11 cellular contexts compared by ENCODE assay signal in the genomic region with DNA sequence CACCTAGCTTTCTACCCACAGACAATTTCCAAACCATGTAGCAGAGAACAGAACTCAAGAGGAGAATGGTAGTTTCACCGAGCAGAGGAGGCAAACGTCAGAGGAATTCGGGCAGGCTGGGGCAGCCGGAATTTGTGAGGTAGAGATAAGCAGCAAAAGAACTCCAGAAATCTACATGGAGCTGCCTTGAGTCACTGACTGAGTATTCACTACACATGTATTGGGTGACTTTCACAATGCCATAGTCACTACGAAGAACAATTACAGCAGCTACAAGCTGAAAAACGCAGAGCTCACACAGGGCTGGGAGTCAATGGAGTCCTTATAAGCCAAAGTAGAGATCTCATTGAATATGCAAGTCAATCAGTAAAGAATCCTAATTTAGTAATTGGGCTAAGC. TPM values are rescaled to one million over a fixed set of nuclear protein-coding genes. Genes with fewer than 3 reads are reported as not detected.
A peak's percentile ranks its signal among the peaks of the same experiment; 100 is the strongest.
DNase-seq lines count a peak whose midpoint lies in the region; ATAC-seq and TF ChIP-seq lines count a peak whose summit lies in the region.
"Had no signal": no experiment of that assay in that cellular context is flagged by ENCODE, and none has a peak within 500 bp of the region (broad histone marks: within the 10 kb centered on the region; RNA-seq: fewer than 3 reads in every experiment).

No MANE protein-coding gene starts in this region.

- no peak overlapping the region for H3K4me3 Mint-ChIP-seq in activated CD4-positive, alpha-beta T cell treated with anti-CD3 and anti-CD28 coated beads, Interleukin-2, amount 10 ng/mL, durations not matched to agents 24 days and 14 days
- H3K4me3 Mint-ChIP-seq: B cell had no signal

- no peaks in the 10 kb centered on the region for H3K4me1 ChIP-seq in thoracic aorta (ENCODE audit: control insufficient read depth in 1 of 2, low read depth in 2 of 2)
- H3K4me1 ChIP-seq: uterus had no signal

- H3K36me3 ChIP-seq in brain microvascular endothelial cell (replicated peaks): no peaks in the 10 kb centered on the region
- no peaks in the 10 kb centered on the region for H3K36me3 ChIP-seq in thoracic aorta
- H3K36me3 ChIP-seq: gastrocnemius medialis, uterus had no signal

- no peaks in the 10 kb centered on the region for H3K9me3 ChIP-seq in thoracic aorta
- H3K9me3 ChIP-seq: gastrocnemius medialis, uterus had no signal

- in situ Hi-C loops in brain microvascular endothelial cell (cut with HindIII; ENCODE audit: low pct_ligation_motif_present, low sequenced_read_pairs): no loop called here

- H3K27ac ChIP-seq in brain microvascular endothelial cell (peak overlapping the region; percentile 80), thoracic aorta (peak overlapping the region in 1 of 2 donors; percentile 70)

- DNase-seq in activated CD4-positive, alpha-beta T cell treated with anti-CD3 and anti-CD28 coated beads, Interleukin-2, amount 10 ng/mL, durations not matched to agents 24 days and 14 days: no peak
- DNase-seq in activated CD4-positive, alpha-beta T cell treated with anti-CD3 and anti-CD28 coated beads, Interleukin-2, amount 50 U/mL, for 1 hour: no peak
- DNase-seq in brain microvascular endothelial cell: peak; percentile 93
- DNase-seq in hippocampal formation (lab: John Stamatoyannopoulos, UW): peak; percentile 7 to 25
- DNase-seq in thoracic aorta (ENCODE audit: low spot score): no peak
- no peak for DNase-seq in NCI-H82 (lab: John Stamatoyannopoulos, UW)
- DNase-seq: gastrocnemius medialis, uterus had no signal

- intact Hi-C loops in activated CD4-positive, alpha-beta T cell treated with anti-CD3 and anti-CD28 coated beads, Interleukin-2, amount 10 ng/mL, durations not matched to agents 24 days and 14 days (cut with micrococcal nuclease): loop anchor here (10.0 kb wide), 1 partner anchor 48 kb away; no protein-coding TSS in a partner anchor

- H3K27ac Mint-ChIP-seq in activated CD4-positive, alpha-beta T cell treated with anti-CD3 and anti-CD28 coated beads, Interleukin-2, amount 10 ng/mL, durations not matched to agents 24 days and 14 days: peak overlapping the region; percentile 59
- H3K27ac Mint-ChIP-seq: B cell had no signal

- H3K4me3 ChIP-seq in brain microvascular endothelial cell (ENCODE audit: low read depth, low read length): peak overlapping the region; percentile 10
- peak overlapping the region; percentile 46 for H3K4me3 ChIP-seq in thoracic aorta
- H3K4me3 ChIP-seq: gastrocnemius medialis, uterus had no signal

- no peak for TF ChIP-seq CTCF in brain microvascular endothelial cell (IDR thresholded peaks at IDR 0.05; ENCODE audit: low read depth, low read length, missing control alignments)
- no peak for TF ChIP-seq CTCF in thoracic aorta (IDR thresholded peaks at IDR 0.05)

- H3K27me3 ChIP-seq in brain microvascular endothelial cell (replicated peaks) (no peaks in the 10 kb centered on the region), thoracic aorta (replicated peaks; ENCODE audit: insufficient read depth) (no peaks in the 10 kb centered on the region)
- H3K27me3 ChIP-seq: gastrocnemius medialis, uterus had no signal

- H3K36me3 Mint-ChIP-seq in activated CD4-positive, alpha-beta T cell treated with anti-CD3 and anti-CD28 coated beads, Interleukin-2, amount 10 ng/mL, durations not matched to agents 24 days and 14 days (ENCODE audit: low read depth): peaks cover 40% of the 10 kb centered on the region

- H3K4me1 Mint-ChIP-seq in activated CD4-positive, alpha-beta T cell treated with anti-CD3 and anti-CD28 coated beads, Interleukin-2, amount 10 ng/mL, durations not matched to agents 24 days and 14 days: peaks cover 39% of the 10 kb centered on the region

- H3K27me3 Mint-ChIP-seq in activated CD4-positive, alpha-beta T cell treated with anti-CD3 and anti-CD28 coated beads, Interleukin-2, amount 10 ng/mL, durations not matched to agents 24 days and 14 days: no peaks in the 10 kb centered on the region
- H3K27me3 Mint-ChIP-seq: B cell had no signal

- peak; percentile 88 for ATAC-seq in thoracic aorta (ENCODE audit: insufficient number of reproducible peaks, low FRiP score, low read depth)
- no peak for ATAC-seq in GM18502 (IDR thresholded peaks at IDR 0.05; ENCODE audit: poor library complexity, unreplicated experiment)
- ATAC-seq in HG03039 (IDR thresholded peaks at IDR 0.05; ENCODE audit: unreplicated experiment): no peak

- H3K9me3 Mint-ChIP-seq in activated CD4-positive, alpha-beta T cell treated with anti-CD3 and anti-CD28 coated beads, Interleukin-2, amount 10 ng/mL, durations not matched to agents 24 days and 14 days: no peaks in the 10 kb centered on the region

RNA-seq across cellular contexts. Expression of a gene that starts 13.4 kb away (rescaled TPM):
- total RNA-seq in activated CD4-positive, alpha-beta T cell treated with anti-CD3 and anti-CD28 coated beads, Interleukin-2, amount 10 ng/mL, durations not matched to agents 24 days and 14 days: 130 and 137 TPM in 2 replicates
- total RNA-seq in thoracic aorta: 10 to 100 TPM; 20.5 to 61.7 TPM

RNA-seq across cellular contexts. Expression of a gene that starts 13.7 kb away (rescaled TPM):
- total RNA-seq in activated CD4-positive, alpha-beta T cell treated with anti-CD3 and anti-CD28 coated beads, Interleukin-2, amount 10 ng/mL, durations not matched to agents 24 days and 14 days: 61.8 and 63.3 TPM in 2 replicates
- total RNA-seq in thoracic aorta: 10 to 100 TPM in 1 of 2 donors, 1 to 10 TPM in 1; 7.8 to 48.1 TPM

RNA-seq across cellular contexts. Expression of a gene that starts 42.4 kb away (rescaled TPM):
- 31.1 and 33.5 TPM in 2 replicates for total RNA-seq in activated CD4-positive, alpha-beta T cell treated with anti-CD3 and anti-CD28 coated beads, Interleukin-2, amount 10 ng/mL, durations not matched to agents 24 days and 14 days
- 10 to 100 TPM; 32.0 to 32.5 TPM for total RNA-seq in thoracic aorta

Comparison
In these comparisons a context has a peak if more than half of its experiments do, and no peak if none do; other contexts are left out.
1. DNase-seq: peak in brain microvascular endothelial cell (single experiment) and hippocampal formation (2 of 2); none in activated CD4-positive, alpha-beta T cell treated with anti-CD3 and anti-CD28 coated beads, Interleukin-2, amount 10 ng/mL, durations not matched to agents 24 days and 14 days (single experiment), activated CD4-positive, alpha-beta T cell treated with anti-CD3 and anti-CD28 coated beads, Interleukin-2, amount 50 U/mL, for 1 hour (single experiment), thoracic aorta (single experiment) and NCI-H82 (single experiment).